ENCODE assay signal across 35 cellular contexts in genomic region chr2:62330959-62331358, GRCh38.
"Had no signal": no experiment of that assay in that cellular context is flagged by ENCODE, and none has a peak within 500 bp of the region (broad histone marks: within the 10 kb centered on the region; RNA-seq: fewer than 3 reads in every experiment).

No MANE protein-coding gene starts in this region.

- H3K27me3 ChIP-seq: brain microvascular endothelial cell had no signal

- H3K27ac Mint-ChIP-seq: activated CD4-positive, alpha-beta T cell treated with anti-CD3 and anti-CD28 coated beads, Interleukin-2, amount 10 ng/mL, durations not matched to agents 24 days and 14 days; activated CD8-positive, alpha-beta T cell treated with anti-CD3 and anti-CD28 coated beads for 36 hours; activated naive CD8-positive, alpha-beta T cell treated with anti-CD3 and anti-CD28 coated beads for 36 hours; activated T-helper 17 cell treated with anti-CD3 and anti-CD28 coated beads, Interleukin-2, amount 50 U/mL, for 72 hours; T-cell had no signal

- H3K9me3 Mint-ChIP-seq: activated T-helper 17 cell treated with anti-CD3 and anti-CD28 coated beads, Interleukin-2, amount 50 U/mL, for 72 hours had no signal

- H3K27me3 Mint-ChIP-seq: activated CD8-positive, alpha-beta T cell treated with anti-CD3 and anti-CD28 coated beads for 36 hours; activated naive CD8-positive, alpha-beta T cell treated with anti-CD3 and anti-CD28 coated beads for 36 hours; activated T-helper 17 cell treated with anti-CD3 and anti-CD28 coated beads, Interleukin-2, amount 50 U/mL, for 72 hours; T-cell had no signal

- H3K27ac ChIP-seq: brain microvascular endothelial cell, RWPE1 had no signal

- H3K36me3 Mint-ChIP-seq: T-cell had no signal

- DNase-seq: activated CD4-positive, alpha-beta T cell treated with anti-CD3 and anti-CD28 coated beads, Interleukin-2, amount 10 ng/mL, durations not matched to agents 24 days and 14 days; activated CD4-positive, alpha-beta T cell treated with anti-CD3 and anti-CD28 coated beads, Interleukin-2, amount 50 U/mL, for 4 hours; activated CD8-positive, alpha-beta T cell treated with anti-CD3 and anti-CD28 coated beads for 36 hours; activated effector memory CD4-positive, alpha-beta T cell treated with anti-CD3 and anti-CD28 coated beads, Interleukin-2, amount 50 U/mL, for 16 hours; activated naive CD4-positive, alpha-beta T cell; activated naive CD4-positive, alpha-beta T cell treated with anti-CD3 and anti-CD28 coated beads, Interleukin-2, amount 50 U/mL, for 16 hours; activated naive CD8-positive, alpha-beta T cell treated with anti-CD3 and anti-CD28 coated beads for 36 hours; activated T-cell treated with anti-CD3 and anti-CD28 coated beads, Interleukin-2, amount 50 U/mL, for 1 hour; activated T-cell treated with anti-CD3 and anti-CD28 coated beads, Interleukin-2, amount 50 U/mL, for 72 hours; amniotic stem cell; aorta; brain microvascular endothelial cell; central memory CD4-positive, alpha-beta T cell; Kasumi-1; KG1; NCI-H1092 treated with DMSO at 0.1 percent for 48 hours; NCI-H1417; NCI-H146; NCI-H187; NCI-H2081; NCI-H2171 treated with DMSO at 0.1 percent for 48 hours; NCI-H2227 treated with DMSO at 0.1 percent for 48 hours; NCI-H446; NCI-H510A treated with DMSO at 0.1 percent for 48 hours; NCI-H526 treated with DMSO at 0.1 percent for 48 hours; NCI-H774; PC-3; SIG-M5; T-cell; T-helper 2 cell; T-helper 9 cell had no signal

- H3K4me3 Mint-ChIP-seq: activated CD4-positive, alpha-beta T cell treated with anti-CD3 and anti-CD28 coated beads, Interleukin-2, amount 10 ng/mL, durations not matched to agents 24 days and 14 days; activated CD8-positive, alpha-beta T cell treated with anti-CD3 and anti-CD28 coated beads for 36 hours; activated naive CD8-positive, alpha-beta T cell treated with anti-CD3 and anti-CD28 coated beads for 36 hours; activated T-cell treated with anti-CD3 and anti-CD28 coated beads, Interleukin-2, amount 50 U/mL, for 72 hours; activated T-helper 17 cell treated with anti-CD3 and anti-CD28 coated beads, Interleukin-2, amount 50 U/mL, for 72 hours; T-cell had no signal

- H3K36me3 ChIP-seq: brain microvascular endothelial cell had no signal

- ATAC-seq: activated CD8-positive, alpha-beta T cell treated with anti-CD3 and anti-CD28 coated beads for 36 hours; activated T-cell treated with anti-CD3 and anti-CD28 coated beads, Interleukin-2, amount 50 U/mL, for 72 hours; activated T-helper 17 cell treated with anti-CD3 and anti-CD28 coated beads, Interleukin-2, amount 50 U/mL, for 72 hours; PC-3; Right ventricle myocardium inferior; SK-N-SH treated with all-trans-retinoic acid at 6 μM for 48 hours; T-cell had no signal

- H3K4me1 Mint-ChIP-seq: activated T-helper 17 cell treated with anti-CD3 and anti-CD28 coated beads, Interleukin-2, amount 50 U/mL, for 72 hours had no signal
